ENCODE assay signal across 21 cellular contexts in the genomic region with DNA sequence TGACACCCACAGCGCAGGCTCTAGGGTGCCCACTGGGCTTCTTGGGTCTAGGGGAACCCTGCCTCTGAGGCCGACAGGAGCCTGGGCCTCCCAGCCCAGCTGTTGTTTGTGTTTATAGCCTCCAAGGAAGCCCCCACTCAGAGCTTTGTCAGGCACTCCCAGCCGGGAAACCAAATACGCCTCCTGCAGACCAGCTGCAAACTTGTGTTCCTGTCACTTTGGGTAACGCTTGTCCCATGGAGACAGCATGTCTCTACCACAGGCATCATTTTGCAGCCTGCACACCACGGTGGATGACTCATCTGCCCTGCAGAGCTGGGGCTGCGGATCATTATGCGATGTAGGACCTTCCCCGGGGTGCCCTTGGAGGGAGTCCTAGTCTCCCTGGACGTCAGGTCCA. TPM values are rescaled to one million over a fixed set of nuclear protein-coding genes. Genes with fewer than 3 reads are reported as not detected.
A peak's percentile ranks its signal among the peaks of the same experiment; 100 is the strongest.
DNase-seq lines count a peak whose midpoint lies in the region; ATAC-seq, FAIRE-seq and TF ChIP-seq lines count a peak whose summit lies in the region.
"Had no signal": no experiment of that assay in that cellular context is flagged by ENCODE, and none has a peak within 500 bp of the region (broad histone marks: within the 10 kb centered on the region; RNA-seq: fewer than 3 reads in every experiment).

No MANE protein-coding gene starts in this region.

- H2BK15ac ChIP-seq in mesendoderm (replicated peaks; ENCODE audit: low read depth) = no peak overlapping the region

- H3K9me3 Mint-ChIP-seq in neural progenitor cell = no peaks in the 10 kb centered on the region
- H3K9me3 Mint-ChIP-seq: activated CD4-positive, alpha-beta T cell treated with anti-CD3 and anti-CD28 coated beads, Interleukin-2, amount 10 ng/mL, durations not matched to agents 7 days and 5 days; activated T-cell treated with anti-CD3 and anti-CD28 coated beads, Interleukin-2, amount 50 U/mL, for 24 hours; naive thymus-derived CD8-positive, alpha-beta T cell had no signal

- H2BK5ac ChIP-seq in mesendoderm (ENCODE audit: low read length) = no peak overlapping the region

- WGBS in A549 (ENCODE audit: missing lambda C conversion rate) = 81% methylated on average over 9 of the region's 10 CpGs
- 0% methylated on average over 10 of the region's 10 CpGs for WGBS in K562 (ENCODE audit: insufficient coverage, low coverage, missing lambda C conversion rate)
- no CpG with 5 or more reads among the region's 10 CpGs for WGBS in mesendoderm (ENCODE audit: extremely low coverage, insufficient coverage, low lambda C conversion rate)

- H3K9me1 ChIP-seq in K562 (ENCODE audit: control insufficient read depth, insufficient read depth, low read length) = no peaks in the 10 kb centered on the region

- H3K4me3 ChIP-seq in A549 = no peak overlapping the region
- no peak overlapping the region for H3K4me3 ChIP-seq in K562
- no peak overlapping the region for H3K4me3 ChIP-seq in mesendoderm (ENCODE audit: low read length)
- no peak overlapping the region for H3K4me3 ChIP-seq in lower lobe of right lung
- no peak overlapping the region for H3K4me3 ChIP-seq in neural progenitor cell
- H3K4me3 ChIP-seq in Peyer's patch = no peak overlapping the region
- H3K4me3 ChIP-seq: HAP-1 had no signal

- no peak overlapping the region for H4K8ac ChIP-seq in mesendoderm (ENCODE audit: low read depth, low read length)

- intact Hi-C loops in K562 (cut with micrococcal nuclease) = no loop called here
- intact Hi-C loops in lower lobe of right lung (cut with DNase I) = no loop called here

- POLR2A ChIA-PET in A549 (lab: Yijun Ruan, JAX) = no interaction called here
- POLR2A ChIA-PET in K562 (lab: Yijun Ruan, JAX) = no interaction called here

- no peaks in the 10 kb centered on the region for H3K36me3 Mint-ChIP-seq in neural progenitor cell
- H3K36me3 Mint-ChIP-seq: naive thymus-derived CD8-positive, alpha-beta T cell had no signal

- H3K23ac ChIP-seq in mesendoderm (ENCODE audit: low read length) = no peak overlapping the region

- H3K27ac ChIP-seq in A549 = no peak overlapping the region
- no peak overlapping the region for H3K27ac ChIP-seq in K562 (ENCODE audit: extremely low read depth, low read depth, low read length)
- no peak overlapping the region for H3K27ac ChIP-seq in mesendoderm (ENCODE audit: low read depth, low read length)
- no peak overlapping the region for H3K27ac ChIP-seq in lower lobe of right lung
- H3K27ac ChIP-seq in neural progenitor cell = no peak overlapping the region
- no peak overlapping the region for H3K27ac ChIP-seq in Peyer's patch

- no peak overlapping the region for H2AFZ ChIP-seq in K562 (ENCODE audit: low read depth, low read length)
- no peak overlapping the region for H2AFZ ChIP-seq in neural progenitor cell (replicated peaks)

- in situ Hi-C loops in K562 (cut with MboI) = no loop called here

- peaks cover 13% of the 10 kb centered on the region for H3F3A ChIP-seq in neural progenitor cell (ENCODE audit: low read depth)

- FAIRE-seq in A549 (lab: Jason Lieb, UNC) = no peak
- FAIRE-seq in K562 (lab: Jason Lieb, UNC) = no peak
- FAIRE-seq in GM12892 (lab: Jason Lieb, UNC) = no peak
- FAIRE-seq: GM12891 had no signal

- TF ChIP-seq RAD21 in A549 (conservative IDR thresholded peaks at IDR 0.05 in 1 of 2, IDR thresholded peaks at IDR 0.05 in 1 of 2) (no peak), K562 (CRISPR knock-in tag; conservative IDR thresholded peaks at IDR 0.05 in 1 of 2, IDR thresholded peaks at IDR 0.05 in 1 of 2) (no peak)

- DNase-seq in A549 (ENCODE audit: low read depth in 1 of 2, low spot score in 1 of 2) (no peak), HT1080 (ENCODE audit: low read depth) (peak; percentile 34), K562 (ENCODE audit: extremely low read depth in 1 of 4, low spot score in 3 of 4) (no peak), mesendoderm (peak; percentile 25), lower lobe of right lung (no peak), neural progenitor cell (ENCODE audit: low spot score) (no peak), Peyer's patch (no peak), GM12892 (ENCODE audit: insufficient read length) (no peak)
- DNase-seq: activated CD4-positive, alpha-beta T cell treated with anti-CD3 and anti-CD28 coated beads, Interleukin-2, amount 10 ng/mL, durations not matched to agents 7 days and 5 days; activated naive CD4-positive, alpha-beta T cell treated with anti-CD3 and anti-CD28 coated beads, Interleukin-2, amount 50 U/mL, for 16 hours; activated T-cell treated with anti-CD3 and anti-CD28 coated beads, Interleukin-2, amount 50 U/mL, for 24 hours; effector CD4-positive, alpha-beta T cell; GDM1; left ventricle myocardium superior; MM.1S; naive thymus-derived CD8-positive, alpha-beta T cell; NCI-H1930; NCI-H510A treated with DMSO at 0.1 percent for 48 hours had no signal

- TF ChIP-seq POLR2A in A549 (IDR thresholded peaks at IDR 0.05; ENCODE audit: low read length) = no peak
- TF ChIP-seq POLR2A in K562 (conservative IDR thresholded peaks at IDR 0.05) = no peak
- TF ChIP-seq POLR2A in Peyer's patch (IDR thresholded peaks at IDR 0.05) = no peak
- no peak for TF ChIP-seq POLR2A in GM12892 (IDR thresholded peaks at IDR 0.05; ENCODE audit: low read depth, low read length)

- no peak for TF ChIP-seq CTCF in A549 (IDR thresholded peaks at IDR 0.05)
- TF ChIP-seq CTCF in K562 (IDR thresholded peaks at IDR 0.05 in 2 of 3, conservative IDR thresholded peaks at IDR 0.05 in 1 of 3; ENCODE audit: insufficient read depth in 2 of 3, low read depth in 1 of 3, low read length in 3 of 3) = no peak
- TF ChIP-seq CTCF in lower lobe of right lung (IDR thresholded peaks at IDR 0.05) = no peak
- no peak for TF ChIP-seq CTCF in neural progenitor cell (IDR thresholded peaks at IDR 0.05)
- TF ChIP-seq CTCF in Peyer's patch (IDR thresholded peaks at IDR 0.05) = no peak

- H3K79me2 ChIP-seq in K562 (ENCODE audit: control insufficient read depth, insufficient read depth, low read length) (no peaks in the 10 kb centered on the region), mesendoderm (ENCODE audit: control insufficient read depth, insufficient read depth, low read length) (no peaks in the 10 kb centered on the region), neural progenitor cell (ENCODE audit: low read depth) (peaks cover 4% of the 10 kb centered on the region)

- CTCF ChIA-PET in A549 (lab: Yijun Ruan, JAX) (no interaction called here), K562 (lab: Yijun Ruan, JAX; ENCODE audit: low intra/inter-chr PET ratio) (no interaction called here)

- no peak overlapping the region for H3K56ac ChIP-seq in mesendoderm (ENCODE audit: low read length)

- H3K27me3 ChIP-seq in K562 (ENCODE audit: control insufficient read depth in 2 of 2, insufficient read depth in 2 of 2, low read length in 2 of 2) = no peaks in the 10 kb centered on the region; a peak in 1 of 5 replicates
- no peaks in the 10 kb centered on the region for H3K27me3 ChIP-seq in mesendoderm (ENCODE audit: insufficient read depth, low read length, poor library complexity)
- H3K27me3 ChIP-seq in lower lobe of right lung (ENCODE audit: low read depth) = no peaks in the 10 kb centered on the region
- H3K27me3 ChIP-seq in neural progenitor cell = no peaks in the 10 kb centered on the region
- no peaks in the 10 kb centered on the region for H3K27me3 ChIP-seq in Peyer's patch

- H3K4me1 ChIP-seq in A549 (0 out of 3 replicates have a peak, but pooled peaks cover 7% of the 10 kb centered on the region), K562 (replicated peaks in 1 of 2; ENCODE audit: control insufficient read depth in 2 of 2, insufficient read depth in 2 of 2, low read length in 2 of 2) (no peaks in the 10 kb centered on the region), mesendoderm (ENCODE audit: control insufficient read depth, low read depth, low read length) (peaks cover 3% of the 10 kb centered on the region), lower lobe of right lung (peaks cover 11% of the 10 kb centered on the region), neural progenitor cell (peaks cover 4% of the 10 kb centered on the region), Peyer's patch (peaks cover 0 to 8% (median 0%) of the 10 kb centered on the region in 4 donors)
- H3K4me1 ChIP-seq: HAP-1 had no signal

- no peak overlapping the region for H3K4me3 Mint-ChIP-seq in neural progenitor cell
- H3K4me3 Mint-ChIP-seq: activated CD4-positive, alpha-beta T cell treated with anti-CD3 and anti-CD28 coated beads, Interleukin-2, amount 10 ng/mL, durations not matched to agents 7 days and 5 days; activated T-cell treated with anti-CD3 and anti-CD28 coated beads, Interleukin-2, amount 50 U/mL, for 24 hours; naive thymus-derived CD8-positive, alpha-beta T cell had no signal

- peaks cover 2% of the 10 kb centered on the region for H3K27me3 Mint-ChIP-seq in neural progenitor cell (ENCODE audit: insufficient read depth, low read depth)
- H3K27me3 Mint-ChIP-seq: activated CD4-positive, alpha-beta T cell treated with anti-CD3 and anti-CD28 coated beads, Interleukin-2, amount 10 ng/mL, durations not matched to agents 7 days and 5 days; activated T-cell treated with anti-CD3 and anti-CD28 coated beads, Interleukin-2, amount 50 U/mL, for 24 hours; naive thymus-derived CD8-positive, alpha-beta T cell had no signal

- H3K4me2 ChIP-seq in A549 (no peak overlapping the region), K562 (ENCODE audit: insufficient read depth, low read length) (no peak overlapping the region), mesendoderm (ENCODE audit: low read length) (no peak overlapping the region), neural progenitor cell (no peak overlapping the region)

- peaks cover 10% of the 10 kb centered on the region for H3K4me1 Mint-ChIP-seq in neural progenitor cell
- H3K4me1 Mint-ChIP-seq: activated CD4-positive, alpha-beta T cell treated with anti-CD3 and anti-CD28 coated beads, Interleukin-2, amount 10 ng/mL, durations not matched to agents 7 days and 5 days had no signal

- H3K79me1 ChIP-seq in mesendoderm (ENCODE audit: low read length) = peaks cover 3% of the 10 kb centered on the region

- H3K27ac Mint-ChIP-seq in neural progenitor cell = no peak overlapping the region
- H3K27ac Mint-ChIP-seq: activated CD4-positive, alpha-beta T cell treated with anti-CD3 and anti-CD28 coated beads, Interleukin-2, amount 10 ng/mL, durations not matched to agents 7 days and 5 days; activated T-cell treated with anti-CD3 and anti-CD28 coated beads, Interleukin-2, amount 50 U/mL, for 24 hours had no signal

- no TSS peak for BruUV-seq in K562 (replicated peaks; lab: Mats Ljungman, UMichigan)

- H3K4ac ChIP-seq in mesendoderm (ENCODE audit: low read depth, low read length) = no peak overlapping the region

- ATAC-seq in A549 = no peak
- no peak for ATAC-seq in K562
- no peak for ATAC-seq in lower lobe of right lung
- ATAC-seq: left ventricle myocardium superior; naive thymus-derived CD8-positive, alpha-beta T cell had no signal

- no peak overlapping the region for H2BK120ac ChIP-seq in mesendoderm (ENCODE audit: low read depth, low read length)

- H3K18ac ChIP-seq in mesendoderm (ENCODE audit: low read length) = no peak overlapping the region

- no peak overlapping the region for H3K9ac ChIP-seq in K562 (ENCODE audit: insufficient read depth in 1 of 2, low read depth in 2 of 2, low read length in 2 of 2)
- no peak overlapping the region for H3K9ac ChIP-seq in mesendoderm (ENCODE audit: low read length)
- H3K9ac ChIP-seq in neural progenitor cell = no peak overlapping the region

- no peak overlapping the region for H2AK5ac ChIP-seq in mesendoderm (ENCODE audit: low read length)

- no peak overlapping the region for H4K5ac ChIP-seq in mesendoderm (ENCODE audit: low read length)

- H3K9me3 ChIP-seq in A549 (no peaks in the 10 kb centered on the region), K562 (replicated peaks; ENCODE audit: control insufficient read depth, insufficient read depth, low read depth, low read length) (no peaks in the 10 kb centered on the region), lower lobe of right lung (no peaks in the 10 kb centered on the region), neural progenitor cell (ENCODE audit: low read depth) (no peaks in the 10 kb centered on the region), Peyer's patch (no peaks in the 10 kb centered on the region)
- H3K9me3 ChIP-seq: HAP-1 had no signal

- no peak for TF ChIP-seq EP300 in A549 (IDR thresholded peaks at IDR 0.05)
- no peak for TF ChIP-seq EP300 in K562 (IDR thresholded peaks at IDR 0.05; ENCODE audit: low read length)

- no peaks in the 10 kb centered on the region; the same call in 1 of the 2 replicates for H4K20me1 ChIP-seq in K562 (replicated peaks; ENCODE audit: control insufficient read depth, insufficient read depth, low read length)
- H4K20me1 ChIP-seq in neural progenitor cell (ENCODE audit: low read depth) = peaks cover 41% of the 10 kb centered on the region

- H3K36me3 ChIP-seq in K562 (ENCODE audit: control insufficient read depth, insufficient read depth, low read length) (no peaks in the 10 kb centered on the region), mesendoderm (ENCODE audit: control insufficient read depth, insufficient read depth, low read length) (no peaks in the 10 kb centered on the region), lower lobe of right lung (no peaks in the 10 kb centered on the region), neural progenitor cell (no peaks in the 10 kb centered on the region), Peyer's patch (no peaks in the 10 kb centered on the region)
- H3K36me3 ChIP-seq: HAP-1 had no signal

RNA-seq across cellular contexts. Expression of a gene that starts 40.6 kb away (rescaled TPM):
- not detected in 2 replicates for polyA plus RNA-seq in A549 (2011; rRNA removed)
- 0.08 and 0.12 TPM in 2 replicates for polyA plus RNA-seq in A549 (2012; cell fraction: cytosol; rRNA removed)
- polyA plus RNA-seq in A549 (2012; cell fraction: nucleus; rRNA removed) = 0.23 and 0.24 TPM in 2 replicates
- not detected in 3 replicates for polyA plus RNA-seq in A549 (2017; fragmentation: RNase III; extraction: RNeasy Plus Mini Kit Qiagen cat#74134 plus additional on column Dnase treatment)
- polyA minus RNA-seq in A549 (2011; rRNA and poly(A)+ RNA removed) = not detected in 2 replicates
- total RNA-seq in HT1080 (2014; rRNA removed; shearing (Covaris generic)) = not detected in 2 replicates
- 0.24 TPM in 2 replicates for polyA plus RNA-seq in HT1080 (2015; cell fraction: cytosol; rRNA removed)
- polyA plus RNA-seq in HT1080 (2015; cell fraction: nucleus; rRNA removed) = 0.87 and 1.0 TPM in 2 replicates
- total RNA-seq in K562 (2011; cell fraction: chromatin; rRNA removed; ENCODE audit: low replicate concordance) = not detected in 2 replicates
- not detected in 2 replicates for total RNA-seq in K562 (2011; cell fraction: nucleolus; rRNA removed)
- not detected in 2 replicates for total RNA-seq in K562 (2011; cell fraction: nucleoplasm; rRNA removed)
- total RNA-seq in K562 (2014; rRNA removed) = not detected in 2 replicates
- total RNA-seq in K562 (2014; rRNA removed; fragmentation: Illumina TruSeq; extraction: Trizol) = not detected in 2 replicates
- total RNA-seq in K562 (2015; rRNA removed; fragmentation: Illumina TruSeq; extraction: Trizol) = not detected in 2 replicates
- total RNA-seq in K562 (2021) = not detected in 2 replicates
- not detected in 2 replicates for polyA plus RNA-seq in K562 (2011; rRNA removed)
- not detected in 2 replicates for polyA plus RNA-seq in K562 (2011; cell fraction: cytosol; rRNA removed)
- not detected in 2 replicates for polyA plus RNA-seq in K562 (2011; cell fraction: nucleus; rRNA removed)
- not detected in 2 replicates for polyA plus RNA-seq in K562 (2012)
- polyA plus RNA-seq in K562 (2014; fragmentation: Illumina TruSeq; extraction: Trizol) = not detected in 2 replicates
- polyA plus RNA-seq in K562 (2014; fragmentation: Nextera tagmentation; extraction: Ambion mirVana) = not detected
- polyA plus RNA-seq in K562 (2014; rRNA removed) = not detected in 2 replicates
- not detected in 2 replicates for polyA minus RNA-seq in K562 (2011; rRNA and poly(A)+ RNA removed)
- polyA minus RNA-seq in K562 (2011; cell fraction: cytosol; rRNA and poly(A)+ RNA removed) = not detected in 2 replicates
- polyA minus RNA-seq in K562 (2011; cell fraction: nucleus; rRNA and poly(A)+ RNA removed) = not detected in 2 replicates
- polyA plus RNA-seq in mesendoderm (2013, experiment 1 of 2) = 0.31 TPM
- polyA plus RNA-seq in mesendoderm (2013, experiment 2 of 2) = 0.22 TPM
- total RNA-seq in lower lobe of right lung = 0.74 TPM
- 0.19 TPM in 1 of 2 replicates, not detected in the other for total RNA-seq in neural progenitor cell (ENCODE audit: low replicate concordance)
- total RNA-seq in Peyer's patch = 1 to 10 TPM in 1 of 4 donors, not detected in 3; 2.3 TPM
- polyA plus RNA-seq in GM12892 (2012; ENCODE audit: missing spikeins) = not detected
- total RNA-seq: left ventricle myocardium superior; naive thymus-derived CD8-positive, alpha-beta T cell; subcutaneous adipose tissue had no signal
- polyA plus RNA-seq: naive thymus-derived CD8-positive, alpha-beta T cell had no signal

Comparison
In these comparisons a context has a peak if more than half of its experiments do, and no peak if none do; other contexts are left out.
1. DNase-seq: peak in HT1080 (single experiment) and mesendoderm (single experiment); none in A549 (0 of 2), K562 (0 of 4), lower lobe of right lung (single experiment), neural progenitor cell (single experiment), Peyer's patch (0 of 3) and GM12892 (single experiment).